In genomic region chr2:222671259-222672067, GRCh38 we compare ENCODE assay signal across 1 cellular context.
TF ChIP-seq lines count a peak whose summit lies in the region.

Gene MOGAT1 (plus strand): TSS chr2:222671658. CDS start chr2:222671786, 128 bp downstream.

TF ChIP-seq in WTC11, 78 proteins besides CTCF, POLR2A, EP300 and RAD21 (continued from another document):
- no peak for TF ChIP-seq ZNF671 (CRISPR knock-in tag; IDR thresholded peaks at IDR 0.05)
- no peak for TF ChIP-seq PRRX2 (CRISPR knock-in tag; IDR thresholded peaks at IDR 0.05)
- no peak for TF ChIP-seq AFF4 (CRISPR knock-in tag; IDR thresholded peaks at IDR 0.05; ENCODE audit: borderline replicate concordance)
- TF ChIP-seq ZNF263 (CRISPR knock-in tag; IDR thresholded peaks at IDR 0.05; ENCODE audit: low read depth) = no peak
- TF ChIP-seq NFYB (CRISPR knock-in tag; conservative IDR thresholded peaks at IDR 0.05; ENCODE audit: low read depth) = peak; percentile 79
- TF ChIP-seq ETV6 (CRISPR knock-in tag; IDR thresholded peaks at IDR 0.05) = no peak
- no peak for TF ChIP-seq IRF1 (CRISPR knock-in tag; IDR thresholded peaks at IDR 0.05)
- TF ChIP-seq USF2 (CRISPR knock-in tag; IDR thresholded peaks at IDR 0.05) = peak; percentile 41
- peak; percentile 71; the same call in 1 of the 2 replicates for TF ChIP-seq FOXK1 (CRISPR knock-in tag; IDR thresholded peaks at IDR 0.05)
- peak; percentile 73 for TF ChIP-seq MAX (CRISPR knock-in tag; IDR thresholded peaks at IDR 0.05)
- TF ChIP-seq STAT6 (CRISPR knock-in tag; conservative IDR thresholded peaks at IDR 0.05; ENCODE audit: low read depth) = no peak
- peak; percentile 74; the same call in 1 of the 2 replicates for TF ChIP-seq CREM (CRISPR knock-in tag; IDR thresholded peaks at IDR 0.05)
- no peak for TF ChIP-seq MXD4 (CRISPR knock-in tag; IDR thresholded peaks at IDR 0.05; ENCODE audit: borderline replicate concordance)
- TF ChIP-seq FOXP1 (CRISPR knock-in tag; IDR thresholded peaks at IDR 0.05; ENCODE audit: borderline replicate concordance) = peak; percentile 82
- no peak for TF ChIP-seq SMAD3 (CRISPR knock-in tag; IDR thresholded peaks at IDR 0.05; ENCODE audit: borderline replicate concordance)
- TF ChIP-seq TCF7 (CRISPR knock-in tag; IDR thresholded peaks at IDR 0.05; ENCODE audit: low read depth) = 0 out of 2 replicates have a peak, but pooled peaks have one; percentile 55
- no peak for TF ChIP-seq RORB (CRISPR knock-in tag; IDR thresholded peaks at IDR 0.05)
- TF ChIP-seq GRHL2 (CRISPR knock-in tag; IDR thresholded peaks at IDR 0.05; ENCODE audit: insufficient replicate concordance, severe bottlenecking) = no peak
- no peak for TF ChIP-seq GTF2I (CRISPR knock-in tag; conservative IDR thresholded peaks at IDR 0.05)
- no peak for TF ChIP-seq E2F4 (CRISPR knock-in tag; IDR thresholded peaks at IDR 0.05; ENCODE audit: borderline replicate concordance, low read depth)
- TF ChIP-seq ZNF396 (CRISPR knock-in tag; IDR thresholded peaks at IDR 0.05; ENCODE audit: borderline replicate concordance) = no peak
- TF ChIP-seq ZNF232 (CRISPR knock-in tag; IDR thresholded peaks at IDR 0.05) = no peak
- peak; percentile 47 for TF ChIP-seq NR2C2 (CRISPR knock-in tag; IDR thresholded peaks at IDR 0.05)
- TF ChIP-seq NR3C1 (CRISPR knock-in tag; conservative IDR thresholded peaks at IDR 0.05; ENCODE audit: low read depth) = no peak
- TF ChIP-seq ZBTB43 (CRISPR knock-in tag; IDR thresholded peaks at IDR 0.05) = peak; percentile 67; the same call in 1 of the 2 replicates
- TF ChIP-seq USF1 (CRISPR knock-in tag; IDR thresholded peaks at IDR 0.05) = no peak
- peak; percentile 91 for TF ChIP-seq PRDM15 (CRISPR knock-in tag; IDR thresholded peaks at IDR 0.05)
- no peak for TF ChIP-seq OVOL2 (CRISPR knock-in tag; IDR thresholded peaks at IDR 0.05; ENCODE audit: borderline replicate concordance)
- no peak for TF ChIP-seq ZNF425 (CRISPR knock-in tag; conservative IDR thresholded peaks at IDR 0.05)
- TF ChIP-seq IRF2 (CRISPR knock-in tag; IDR thresholded peaks at IDR 0.05; ENCODE audit: borderline replicate concordance, low read depth) = no peak
- TF ChIP-seq ZNF281 (CRISPR knock-in tag; IDR thresholded peaks at IDR 0.05) = 0 out of 2 replicates have a peak, but pooled peaks have one; percentile 42
- no peak for TF ChIP-seq ZNF121 (CRISPR knock-in tag; IDR thresholded peaks at IDR 0.05)
